In the genomic region with DNA sequence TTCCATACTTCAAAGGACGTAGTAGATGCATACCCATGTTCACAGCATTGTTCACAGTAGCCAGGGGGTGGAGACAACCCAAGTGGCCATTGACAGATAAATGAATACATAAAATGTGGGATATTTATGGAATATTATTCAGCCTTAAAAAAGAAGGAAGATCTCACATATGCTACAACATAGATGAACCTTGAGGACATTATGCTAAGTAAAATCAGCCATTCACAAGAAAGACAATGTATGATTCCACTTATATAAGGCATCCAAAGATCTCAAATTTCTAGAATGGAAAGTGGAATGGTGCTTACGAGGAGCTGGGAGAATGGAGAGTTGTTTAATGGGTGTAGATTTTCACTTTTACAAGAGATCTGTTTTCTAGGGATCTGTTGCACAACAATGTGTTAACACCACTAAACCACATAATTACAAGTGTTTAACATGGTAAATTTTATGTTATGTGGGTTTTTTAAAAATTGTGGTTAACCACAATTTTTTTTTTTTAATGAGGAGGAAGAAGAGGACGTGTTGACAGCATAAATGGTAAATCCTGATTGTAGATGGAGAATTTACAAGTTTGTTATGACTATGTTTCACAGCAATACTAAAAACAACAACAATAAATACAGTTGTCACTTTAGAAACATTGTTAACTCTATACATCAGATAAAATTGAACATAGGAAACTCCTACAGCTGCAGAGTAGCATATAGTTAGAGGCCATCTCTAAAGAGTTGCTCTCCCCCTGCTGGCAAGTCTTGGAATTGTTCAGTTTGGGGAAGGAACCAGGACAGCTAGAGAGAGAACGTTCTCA, we compare ENCODE assay signal across 9 cellular contexts. TPM values are rescaled to one million over a fixed set of nuclear protein-coding genes. Genes with fewer than 3 reads are reported as not detected.
A peak's percentile ranks its signal among the peaks of the same experiment; 100 is the strongest.
DNase-seq lines count a peak whose midpoint lies in the region; ATAC-seq and TF ChIP-seq lines count a peak whose summit lies in the region.
"Had no signal": no experiment of that assay in that cellular context is flagged by ENCODE, and none has a peak within 500 bp of the region (broad histone marks: within the 10 kb centered on the region; RNA-seq: fewer than 3 reads in every experiment).

No MANE protein-coding gene starts in this region.

- no peak for TF ChIP-seq POLR2A in lower leg skin (IDR thresholded peaks at IDR 0.05)

- no peaks in the 10 kb centered on the region for H3K36me3 ChIP-seq in BJ (ENCODE audit: control insufficient read depth, insufficient read depth, low read length)

- WGBS in lower leg skin, 2 donors: 55 to 60% methylated on average over 4 of the region's 4 CpGs

- H3K4me3 Mint-ChIP-seq in chondrocyte (ENCODE audit: unreplicated experiment): no peak overlapping the region

- H3K9me3 Mint-ChIP-seq in chondrocyte (ENCODE audit: low read depth): no peaks in the 10 kb centered on the region

- H3K4me1 Mint-ChIP-seq in chondrocyte (ENCODE audit: low read depth): peaks cover 3% of the 10 kb centered on the region

- POLR2A ChIA-PET in BJ (lab: Charles Lee): no interaction called here

- DNase-seq in BJ (ENCODE audit: low read depth) (no peak), NCI-H345 treated with DMSO at 0.1 percent for 48 hours (lab: John Stamatoyannopoulos, UW; ENCODE audit: unreplicated experiment) (peak; percentile 33), chondrocyte (ENCODE audit: low spot score) (no peak), lower leg skin (ENCODE audit: low spot score in 2 of 2) (peak; percentile 81 to 91)
- peak; percentile 56 to 69 for DNase-seq in activated CD4-positive, alpha-beta T cell treated with anti-CD3 and anti-CD28 coated beads for 24 hours (ENCODE audit: low read depth in 2 of 2)
- peak; percentile 44 for DNase-seq in stimulated activated CD8-positive, alpha-beta memory T cell treated with anti-CD3 and anti-CD28 coated beads, Interleukin-15, amount 100 ng/mL, for 24 hours (ENCODE audit: low read depth)

- no peak overlapping the region for H3K4me3 ChIP-seq in BJ (ENCODE audit: low read depth, low read length)
- no peak overlapping the region for H3K4me3 ChIP-seq in lower leg skin (ENCODE audit: low read depth, poor library complexity, severe bottlenecking)

- intact Hi-C loops in lower leg skin (cut with DNase I; ENCODE audit: low total_unique reads): no loop called here

- H3K36me3 Mint-ChIP-seq in chondrocyte (ENCODE audit: low read depth): no peaks in the 10 kb centered on the region

- H3K27me3 Mint-ChIP-seq in chondrocyte (ENCODE audit: low read depth): no peaks in the 10 kb centered on the region

- CTCF ChIA-PET in BJ (lab: Yijun Ruan, JAX): interaction anchor here (0.6 to 7.6 kb wide), 26 partner anchors 10 to 1746 kb away, joined by 3 to 144 read pairs (median 4); a partner anchor contains a TSS

- H3K27me3 ChIP-seq in BJ (ENCODE audit: control insufficient read depth, insufficient read depth, low read length): no peaks in the 10 kb centered on the region

- peak; percentile 84 for TF ChIP-seq CTCF in BJ (IDR thresholded peaks at IDR 0.05; ENCODE audit: insufficient read depth, low read depth, low read length)
- TF ChIP-seq CTCF in chondrocyte (IDR thresholded peaks at IDR 0.05): peak; percentile 96
- peak in 1 of 3 donors; percentile 52 for TF ChIP-seq CTCF in lower leg skin (IDR thresholded peaks at IDR 0.05)

- no peak overlapping the region for H3K27ac Mint-ChIP-seq in chondrocyte (ENCODE audit: unreplicated experiment)

- ATAC-seq in GM18907 (IDR thresholded peaks at IDR 0.05; ENCODE audit: unreplicated experiment): peak; percentile 98
- peak; percentile 92 for ATAC-seq in HG03097 (IDR thresholded peaks at IDR 0.05; ENCODE audit: low FRiP score, unreplicated experiment)

RNA-seq across cellular contexts. Expression of a gene that starts 41.6 kb away (rescaled TPM):
- 318 and 326 TPM in 2 replicates for polyA plus RNA-seq in BJ (2011; rRNA removed)
- polyA minus RNA-seq in BJ (2011; rRNA and poly(A)+ RNA removed): 124 and 248 TPM in 2 replicates
- total RNA-seq in chondrocyte: 1,296 to 1,346 TPM (median 1,334 TPM) in 3 replicates
- 100 to 1,000 TPM in 2 of 4 donors, 10 to 100 TPM in 2; 52.8 to 146 (median 92.4) TPM for total RNA-seq in lower leg skin
- total RNA-seq: T-helper 2 cell treated with Interferon-gamma antibody and Interleukin-4, amounts not matched to agents 100 ng/mL and 5 ng/mL, for 36 hours had no signal

Comparison
In these comparisons a context has a peak if more than half of its experiments do, and no peak if none do; other contexts are left out.
1. DNase-seq: peak in NCI-H345 treated with DMSO at 0.1 percent for 48 hours (single experiment), activated CD4-positive, alpha-beta T cell treated with anti-CD3 and anti-CD28 coated beads for 24 hours (2 of 2), lower leg skin (2 of 2) and stimulated activated CD8-positive, alpha-beta memory T cell treated with anti-CD3 and anti-CD28 coated beads, Interleukin-15, amount 100 ng/mL, for 24 hours (single experiment); none in BJ (single experiment) and chondrocyte (single experiment).